In the genomic region with DNA sequence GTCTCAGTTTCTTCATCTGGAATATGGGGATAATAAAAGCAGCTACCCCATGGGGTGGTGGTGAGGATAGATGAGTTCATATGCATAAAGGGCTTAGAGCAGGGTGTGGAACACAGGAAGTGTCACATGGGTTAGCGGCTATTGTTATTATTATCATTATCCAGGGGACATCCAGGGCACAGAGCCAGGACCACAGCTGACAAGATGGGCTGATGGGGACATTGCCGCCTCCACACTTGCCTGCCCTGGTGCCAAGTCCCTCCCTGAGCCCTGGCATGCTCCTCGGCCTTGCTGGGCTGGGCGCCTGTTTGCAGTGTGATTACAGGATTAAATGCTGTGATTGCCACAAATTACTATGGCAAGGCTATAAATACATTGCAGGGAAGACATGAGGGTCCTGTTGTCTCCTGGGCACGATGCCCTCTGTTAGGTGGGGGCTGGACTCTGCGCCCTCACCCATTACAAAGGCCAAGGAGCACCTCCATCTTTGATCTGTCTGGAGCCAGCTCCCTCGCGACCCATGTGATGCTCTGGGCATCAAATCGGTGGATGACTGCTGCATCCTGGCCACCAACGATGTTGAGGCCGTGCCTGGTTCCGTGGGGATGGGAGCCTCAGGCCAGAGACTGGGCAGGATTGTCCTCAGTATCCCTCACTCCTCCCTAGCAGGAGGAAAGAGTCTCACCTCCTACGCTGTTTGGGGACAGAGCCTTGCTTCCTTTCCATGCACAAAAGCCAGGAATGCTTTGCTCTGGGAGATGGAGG, we compare ENCODE assay signal across 1 cellular context.
TF ChIP-seq lines count a peak whose summit lies in the region.

No MANE protein-coding gene starts in this region.

TF ChIP-seq in HepG2, 621 proteins besides CTCF, POLR2A, EP300 and RAD21:
- no peak for TF ChIP-seq ZMYM2 (CRISPR knock-in tag; IDR thresholded peaks at IDR 0.05)
